14 cellular contexts compared by ENCODE assay signal in the genomic region with DNA sequence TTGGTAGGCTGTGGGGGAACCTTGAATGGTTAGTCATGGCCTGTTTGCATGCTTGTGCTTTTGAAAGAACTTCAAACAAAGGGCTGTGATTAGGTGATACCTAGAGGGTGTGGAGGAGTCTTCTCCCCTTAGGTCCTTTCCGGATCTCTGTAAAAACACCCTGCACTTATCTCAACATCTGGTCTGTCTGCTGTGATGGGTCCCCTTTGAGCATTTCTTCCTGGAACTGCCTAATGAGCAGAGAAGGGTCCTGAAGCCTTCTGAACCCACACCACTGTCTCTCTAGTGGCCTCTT. TPM values are rescaled to one million over a fixed set of nuclear protein-coding genes. Genes with fewer than 3 reads are reported as not detected.
DNase-seq lines count a peak whose midpoint lies in the region; ATAC-seq and TF ChIP-seq lines count a peak whose summit lies in the region.
"Had no signal": no experiment of that assay in that cellular context is flagged by ENCODE, and none has a peak within 500 bp of the region (broad histone marks: within the 10 kb centered on the region; RNA-seq: fewer than 3 reads in every experiment).

No MANE protein-coding gene starts in this region.

- no peaks in the 10 kb centered on the region for H3K27me3 ChIP-seq in endodermal cell (ENCODE audit: control insufficient read depth, insufficient read depth, low read length, poor library complexity, severe bottlenecking)
- no peaks in the 10 kb centered on the region for H3K27me3 ChIP-seq in Karpas-422 (ENCODE audit: low read length)
- no peaks in the 10 kb centered on the region for H3K27me3 ChIP-seq in suprapubic skin

- no peak for ATAC-seq in HG03520 (IDR thresholded peaks at IDR 0.05; ENCODE audit: unreplicated experiment)
- ATAC-seq: A549, K562 had no signal

- no peak for TF ChIP-seq EP300 in suprapubic skin (IDR thresholded peaks at IDR 0.05)

- peak overlapping the region; percentile 32 for H3K27ac Mint-ChIP-seq in endodermal cell
- H3K27ac Mint-ChIP-seq in mesothelial cell of epicardium = peak overlapping the region; percentile 28
- H3K27ac Mint-ChIP-seq: CD14-positive monocyte; CD8-positive, alpha-beta memory T cell had no signal

- H3K4me2 ChIP-seq in Karpas-422 (ENCODE audit: low read depth, low read length, poor library complexity, severe bottlenecking) = no peak overlapping the region
- H3K4me2 ChIP-seq: A549 had no signal

- H3K4me3 ChIP-seq in endodermal cell (ENCODE audit: low read length) (no peak overlapping the region), Karpas-422 (ENCODE audit: low read length) (no peak overlapping the region), suprapubic skin (no peak overlapping the region)
- H3K4me3 ChIP-seq: A549, K562 had no signal

- DNase-seq in NCI-H69 (lab: John Stamatoyannopoulos, UW) (peak; percentile 29), endodermal cell (no peak), mesothelial cell of epicardium (ENCODE audit: low spot score in 2 of 2, unreplicated experiment in 2 of 2) (no peak), Karpas-422 (no peak), suprapubic skin (ENCODE audit: low spot score in 2 of 2) (no peak), AML-193 (lab: John Stamatoyannopoulos, UW) (no peak)
- DNase-seq: CD8-positive, alpha-beta memory T cell; DND-41; GDM1 had no signal

- TF ChIP-seq POLR2A in suprapubic skin (IDR thresholded peaks at IDR 0.05) = no peak

- H3K4me1 ChIP-seq in endodermal cell (ENCODE audit: control insufficient read depth, insufficient read depth, low read length) (no peaks in the 10 kb centered on the region), Karpas-422 (ENCODE audit: low read length) (no peaks in the 10 kb centered on the region), suprapubic skin (no peaks in the 10 kb centered on the region)
- H3K4me1 ChIP-seq: A549, Caco-2 had no signal

- H3K4me3 Mint-ChIP-seq in endodermal cell = no peak overlapping the region
- H3K4me3 Mint-ChIP-seq in mesothelial cell of epicardium = no peak overlapping the region
- H3K4me3 Mint-ChIP-seq: CD14-positive monocyte; CD8-positive, alpha-beta memory T cell had no signal

- TF ChIP-seq CTCF in endodermal cell (conservative IDR thresholded peaks at IDR 0.05) = no peak
- TF ChIP-seq CTCF in mesothelial cell of epicardium (IDR thresholded peaks at IDR 0.05; ENCODE audit: unreplicated experiment) = no peak
- TF ChIP-seq CTCF in suprapubic skin (IDR thresholded peaks at IDR 0.05) = no peak

- no peaks in the 10 kb centered on the region for H4K20me1 ChIP-seq in Karpas-422 (ENCODE audit: insufficient read depth, low read depth, low read length)

- no peak overlapping the region for H2AFZ ChIP-seq in Karpas-422 (ENCODE audit: low read length)

- H3K36me3 Mint-ChIP-seq in endodermal cell (ENCODE audit: low read depth) (no peaks in the 10 kb centered on the region), mesothelial cell of epicardium (peaks cover 8% of the 10 kb centered on the region)
- H3K36me3 Mint-ChIP-seq: CD14-positive monocyte; CD8-positive, alpha-beta memory T cell had no signal

- H3K9me3 Mint-ChIP-seq in endodermal cell (no peaks in the 10 kb centered on the region), mesothelial cell of epicardium (no peaks in the 10 kb centered on the region)

- 58 to 80% methylated on average over 1 of the region's 1 CpG for WGBS in endodermal cell (ENCODE audit: insufficient coverage in 1 of 2, insufficient read length in 1 of 2), 2 experiments
- WGBS in suprapubic skin = 78% methylated on average over 1 of the region's 1 CpG

- no peaks in the 10 kb centered on the region for H3K9me3 ChIP-seq in endodermal cell (ENCODE audit: control insufficient read depth, low read length)
- H3K9me3 ChIP-seq in Karpas-422 (ENCODE audit: low read length) = no peaks in the 10 kb centered on the region
- no peaks in the 10 kb centered on the region for H3K9me3 ChIP-seq in suprapubic skin
- H3K9me3 ChIP-seq: A549, Caco-2 had no signal

- H3K4me1 Mint-ChIP-seq in endodermal cell = peaks cover 18% of the 10 kb centered on the region
- peaks cover 68% of the 10 kb centered on the region for H3K4me1 Mint-ChIP-seq in mesothelial cell of epicardium
- H3K4me1 Mint-ChIP-seq: CD14-positive monocyte; CD8-positive, alpha-beta memory T cell had no signal

- H3K27ac ChIP-seq in endodermal cell (ENCODE audit: low read depth, low read length) (no peak overlapping the region), Karpas-422 (ENCODE audit: low read length) (no peak overlapping the region), suprapubic skin (no peak overlapping the region)
- H3K27ac ChIP-seq: A549 had no signal

- no peaks in the 10 kb centered on the region for H3K9me2 ChIP-seq in Karpas-422 (replicated peaks; ENCODE audit: insufficient read depth, low read length)

- H3K79me2 ChIP-seq in Karpas-422 (ENCODE audit: low read length) = no peaks in the 10 kb centered on the region

- H3K9ac ChIP-seq in endodermal cell (ENCODE audit: extremely low read depth, low read length, poor library complexity, severe bottlenecking) = no peak overlapping the region
- H3K9ac ChIP-seq in Karpas-422 (ENCODE audit: low read length) = no peak overlapping the region

- H3K27me3 Mint-ChIP-seq in endodermal cell (ENCODE audit: insufficient read depth) (no peaks in the 10 kb centered on the region), mesothelial cell of epicardium (ENCODE audit: low read depth) (no peaks in the 10 kb centered on the region)

- H3K36me3 ChIP-seq in endodermal cell (ENCODE audit: control insufficient read depth, insufficient read depth, low read length) = no peaks in the 10 kb centered on the region
- no peaks in the 10 kb centered on the region for H3K36me3 ChIP-seq in Karpas-422 (ENCODE audit: insufficient read depth, low read length)
- no peaks in the 10 kb centered on the region for H3K36me3 ChIP-seq in suprapubic skin

RNA-seq across cellular contexts. Expression of a gene that starts 59.6 kb away (rescaled TPM):
- total RNA-seq in endodermal cell = 1 to 10 TPM; 5.8 to 8.4 TPM
- 8.8 TPM for polyA plus RNA-seq in endodermal cell (2013, experiment 1 of 2)
- polyA plus RNA-seq in endodermal cell (2013, experiment 2 of 2) = 8.4 TPM
- 58.8 to 61.4 TPM (median 60.6 TPM) in 3 replicates for total RNA-seq in mesothelial cell of epicardium
- total RNA-seq in Karpas-422 (2014; rRNA removed; shearing (Covaris generic); ENCODE audit: low replicate concordance) = not detected in 2 replicates
- total RNA-seq in suprapubic skin = 1 to 10 TPM; 4.8 to 5.9 (median 5.6) TPM
- total RNA-seq: K562 had no signal
- polyA plus RNA-seq: CD14-positive monocyte, K562 had no signal
